Comparison of ENCODE assay signal across 9 cellular contexts in the genomic region with DNA sequence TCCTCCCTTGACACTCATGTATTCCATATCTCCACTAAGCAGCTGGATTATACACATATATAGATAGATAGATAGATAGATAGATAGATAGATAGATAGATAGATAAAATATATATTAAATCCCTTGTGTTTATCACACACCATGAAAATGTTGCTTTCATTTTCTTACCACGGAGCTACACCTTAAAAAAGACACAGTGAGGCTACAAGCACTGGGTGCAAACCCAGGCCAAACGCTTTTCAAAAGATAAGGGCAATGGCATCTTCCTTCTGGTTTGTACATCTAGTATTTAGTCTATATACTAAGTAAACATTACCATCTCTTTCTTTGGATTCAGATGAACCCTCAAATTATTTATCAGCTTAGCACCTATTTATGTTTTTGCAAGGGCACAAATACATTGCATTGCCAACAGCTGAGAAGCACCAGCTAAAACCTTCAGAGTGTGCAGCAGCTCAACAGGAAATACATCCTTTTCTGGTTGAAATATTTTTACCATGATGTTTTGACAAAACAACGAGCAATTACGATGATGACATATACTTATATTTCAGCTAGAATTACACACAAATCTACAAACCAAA.
A peak's percentile ranks its signal among the peaks of the same experiment; 100 is the strongest.
DNase-seq lines count a peak whose midpoint lies in the region; ATAC-seq and TF ChIP-seq lines count a peak whose summit lies in the region.
"Had no signal": no experiment of that assay in that cellular context is flagged by ENCODE, and none has a peak within 500 bp of the region (broad histone marks: within the 10 kb centered on the region; RNA-seq: fewer than 3 reads in every experiment).

No MANE protein-coding gene starts in this region.

- peaks cover 0 to 2% (median 0%) of the 10 kb centered on the region in 7 donors for H3K9me3 Mint-ChIP-seq in CD4-positive, CD25-positive, alpha-beta regulatory T cell
- no peaks in the 10 kb centered on the region for H3K9me3 Mint-ChIP-seq in activated naive CD8-positive, alpha-beta T cell treated with anti-CD3 and anti-CD28 coated beads, Interleukin-2, amount 50 U/mL, for 24 hours
- H3K9me3 Mint-ChIP-seq: nephron progenitor cell had no signal

- H3K27ac Mint-ChIP-seq in CD4-positive, CD25-positive, alpha-beta regulatory T cell = peak overlapping the region; percentile 96 to 99 (median 97)
- peak overlapping the region; percentile 89 for H3K27ac Mint-ChIP-seq in activated naive CD8-positive, alpha-beta T cell treated with anti-CD3 and anti-CD28 coated beads, Interleukin-2, amount 50 U/mL, for 24 hours
- H3K27ac Mint-ChIP-seq: nephron progenitor cell had no signal

- H3K4me3 ChIP-seq in CD4-positive, CD25-positive, alpha-beta regulatory T cell (ENCODE audit: low read depth, low read length) = peak overlapping the region; percentile 93
- H3K4me3 ChIP-seq in left lung = no peak overlapping the region

- in situ Hi-C loops in GM13977 (cut with MboI; ENCODE audit: low pct_unique_long_range_greater_than_20kb, low sequenced_read_pairs, unreplicated experiment) = no loop called here

- peaks cover 33% of the 10 kb centered on the region for H3K36me3 Mint-ChIP-seq in CD4-positive, CD25-positive, alpha-beta regulatory T cell
- peaks cover 16% of the 10 kb centered on the region for H3K36me3 Mint-ChIP-seq in activated naive CD8-positive, alpha-beta T cell treated with anti-CD3 and anti-CD28 coated beads, Interleukin-2, amount 50 U/mL, for 24 hours (ENCODE audit: low read depth)

- H3K4me1 Mint-ChIP-seq in CD4-positive, CD25-positive, alpha-beta regulatory T cell = peaks cover 41 to 79% (median 50%) of the 10 kb centered on the region in 4 donors
- H3K4me1 Mint-ChIP-seq in activated naive CD8-positive, alpha-beta T cell treated with anti-CD3 and anti-CD28 coated beads, Interleukin-2, amount 50 U/mL, for 24 hours = peaks cover 77% of the 10 kb centered on the region

- H3K27me3 ChIP-seq in CD4-positive, CD25-positive, alpha-beta regulatory T cell (ENCODE audit: control insufficient read depth, insufficient read depth, low read length) = no peaks in the 10 kb centered on the region
- H3K27me3 ChIP-seq in left lung = no peaks in the 10 kb centered on the region

- peak overlapping the region; percentile 85 to 94 (median 91) for H3K4me3 Mint-ChIP-seq in CD4-positive, CD25-positive, alpha-beta regulatory T cell
- peak overlapping the region; percentile 82 for H3K4me3 Mint-ChIP-seq in activated naive CD8-positive, alpha-beta T cell treated with anti-CD3 and anti-CD28 coated beads, Interleukin-2, amount 50 U/mL, for 24 hours
- H3K4me3 Mint-ChIP-seq: nephron progenitor cell had no signal

- no peak for TF ChIP-seq CTCF in GM13977 (IDR thresholded peaks at IDR 0.05; ENCODE audit: extremely low read depth, insufficient read depth, missing control alignments)
- TF ChIP-seq CTCF in left lung (IDR thresholded peaks at IDR 0.05) = no peak

- ATAC-seq in CD4-positive, CD25-positive, alpha-beta regulatory T cell (ENCODE audit: low read depth in 2 of 2) = peak; percentile 69 to 79
- ATAC-seq in GM19351 (IDR thresholded peaks at IDR 0.05; ENCODE audit: unreplicated experiment) = peak; percentile 51
- peak; percentile 47 for ATAC-seq in HG03097 (IDR thresholded peaks at IDR 0.05; ENCODE audit: low FRiP score, unreplicated experiment)
- peak; percentile 13 for ATAC-seq in activated naive CD8-positive, alpha-beta T cell treated with anti-CD3 and anti-CD28 coated beads, Interleukin-2, amount 50 U/mL, for 24 hours
- no peak for ATAC-seq in left lung

- H3K9me3 ChIP-seq in CD4-positive, CD25-positive, alpha-beta regulatory T cell (ENCODE audit: control insufficient read depth in 2 of 2, low read length in 2 of 2) = no peaks in the 10 kb centered on the region
- no peaks in the 10 kb centered on the region for H3K9me3 ChIP-seq in left lung

- intact Hi-C loops in left lung (cut with DNase I) (no loop called here), posterior vena cava (cut with DNase I) (no loop called here)

- H3K27ac ChIP-seq in CD4-positive, CD25-positive, alpha-beta regulatory T cell (ENCODE audit: insufficient read depth, low read length, poor library complexity, severe bottlenecking) = peak overlapping the region; percentile 91
- peak overlapping the region in 1 of 2 donors; percentile 40 for H3K27ac ChIP-seq in left lung

- peaks cover 65% of the 10 kb centered on the region for H3K4me1 ChIP-seq in CD4-positive, CD25-positive, alpha-beta regulatory T cell (ENCODE audit: control insufficient read depth, insufficient read depth, low read length, poor library complexity, severe bottlenecking)
- no peaks in the 10 kb centered on the region for H3K4me1 ChIP-seq in left lung

- H3K27me3 Mint-ChIP-seq in CD4-positive, CD25-positive, alpha-beta regulatory T cell = no peaks in the 10 kb centered on the region
- no peaks in the 10 kb centered on the region for H3K27me3 Mint-ChIP-seq in activated naive CD8-positive, alpha-beta T cell treated with anti-CD3 and anti-CD28 coated beads, Interleukin-2, amount 50 U/mL, for 24 hours

- peaks cover 11% of the 10 kb centered on the region for H3K36me3 ChIP-seq in CD4-positive, CD25-positive, alpha-beta regulatory T cell (ENCODE audit: control insufficient read depth, insufficient read depth, low read length)
- H3K36me3 ChIP-seq in left lung = peaks cover 0 to 51% of the 10 kb centered on the region in 2 donors

- peak in 1 of 3 donors; percentile 86 for DNase-seq in CD4-positive, CD25-positive, alpha-beta regulatory T cell
- DNase-seq in activated naive CD8-positive, alpha-beta T cell treated with anti-CD3 and anti-CD28 coated beads, Interleukin-2, amount 50 U/mL, for 24 hours = no peak
- DNase-seq in GM13977 (ENCODE audit: low spot score) (no peak), left lung (no peak), posterior vena cava (ENCODE audit: low spot score) (no peak), globus pallidus (ENCODE audit: low spot score) (no peak)
- DNase-seq: nephron progenitor cell had no signal
